20 cellular contexts compared by ENCODE assay signal in the genomic region with DNA sequence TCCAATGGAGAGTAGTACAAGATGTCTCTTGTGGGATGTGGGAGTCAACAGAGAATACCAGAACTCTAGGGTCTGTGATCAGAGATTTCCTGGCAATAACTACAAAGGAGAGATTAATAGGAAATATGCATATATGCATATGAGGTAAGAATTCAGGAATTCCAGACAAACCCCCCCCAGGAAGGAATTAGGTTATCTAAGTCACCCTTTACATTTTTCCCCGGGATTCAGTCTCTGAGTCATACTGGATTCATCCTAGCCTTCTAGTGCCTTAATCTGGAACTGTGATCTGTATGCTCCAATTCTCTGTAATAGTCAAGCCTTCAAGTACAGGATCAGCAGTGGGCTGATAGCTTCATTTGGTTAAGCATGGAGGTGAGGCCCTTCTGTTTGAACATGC. TPM values are rescaled to one million over a fixed set of nuclear protein-coding genes. Genes with fewer than 3 reads are reported as not detected.
DNase-seq lines count a peak whose midpoint lies in the region; ATAC-seq, FAIRE-seq and TF ChIP-seq lines count a peak whose summit lies in the region.
"Had no signal": no experiment of that assay in that cellular context is flagged by ENCODE, and none has a peak within 500 bp of the region (broad histone marks: within the 10 kb centered on the region; RNA-seq: fewer than 3 reads in every experiment).

No MANE protein-coding gene starts in this region.

- peak overlapping the region; percentile 12 for H4K91ac ChIP-seq in H1 (replicated peaks; ENCODE audit: insufficient read length, low read length)

- no peak overlapping the region for H2BK120ac ChIP-seq in H1 (replicated peaks; ENCODE audit: low read depth, low read length)

- peaks cover 0 to 4% (median 2%) of the 10 kb centered on the region in 4 experiments; a peak in 2 of 7 replicates for H3K4me1 ChIP-seq in H1 (replicated peaks in 1 of 4; ENCODE audit: control insufficient read depth in 3 of 4, insufficient read depth in 4 of 4, low read length in 3 of 4)
- peaks cover 6% of the 10 kb centered on the region for H3K4me1 ChIP-seq in CD8-positive, alpha-beta T cell (ENCODE audit: insufficient read depth, low read length)
- H3K4me1 ChIP-seq: uterus had no signal

- no peak overlapping the region for H2BK20ac ChIP-seq in H1 (ENCODE audit: low read length)

- H2AK5ac ChIP-seq in H1 (ENCODE audit: low read depth, low read length), result no peak overlapping the region

- FAIRE-seq in H1 (lab: Jason Lieb, UNC), result no peak
- FAIRE-seq: GM18507 had no signal

- no peak overlapping the region for H3K56ac ChIP-seq in H1 (replicated peaks; ENCODE audit: insufficient read length, low read depth, low read length)

- H3K27ac Mint-ChIP-seq in CD8-positive, alpha-beta T cell, result no peak overlapping the region
- H3K27ac Mint-ChIP-seq: natural killer cell treated with Interleukin-12 subunit alpha and Interleukin-12 subunit beta and Interleukin-15 and Interleukin-18, amount 100 ng/mL, for 72 hours had no signal

- intact Hi-C loops in CD8-positive, alpha-beta T cell (cut with DNase I, micrococcal nuclease), result loop anchor here in 1 of 2 experiments (10.0 kb wide), 1 partner anchor 367 kb away; no protein-coding TSS in a partner anchor

- no peak overlapping the region for H2BK5ac ChIP-seq in H1 (ENCODE audit: low read depth, low read length)

- no peaks in the 10 kb centered on the region for H3K9me3 Mint-ChIP-seq in CD8-positive, alpha-beta T cell
- H3K9me3 Mint-ChIP-seq: natural killer cell treated with Interleukin-12 subunit alpha and Interleukin-12 subunit beta and Interleukin-15 and Interleukin-18, amount 100 ng/mL, for 72 hours had no signal

- no peak overlapping the region for H3K23ac ChIP-seq in H1 (ENCODE audit: insufficient read length)

- no peak overlapping the region for H4K8ac ChIP-seq in H1 (ENCODE audit: extremely low read depth, insufficient read depth, low read length)

- no peak overlapping the region for H3K14ac ChIP-seq in H1 (ENCODE audit: insufficient read length)

- POLR2A ChIA-PET in H1 (lab: Charles Lee; ENCODE audit: partially characterized antibody), result no interaction called here
- POLR2A ChIA-PET in CD8-positive, alpha-beta T cell (lab: Charles Lee), result no interaction called here

- no peak overlapping the region for H4K5ac ChIP-seq in H1 (ENCODE audit: insufficient read length, low read depth, low read length)

- H3K4me3 Mint-ChIP-seq in CD8-positive, alpha-beta T cell, result no peak overlapping the region
- H3K4me3 Mint-ChIP-seq: natural killer cell treated with Interleukin-12 subunit alpha and Interleukin-12 subunit beta and Interleukin-15 and Interleukin-18, amount 100 ng/mL, for 72 hours had no signal

- H3K4me1 Mint-ChIP-seq in CD8-positive, alpha-beta T cell (ENCODE audit: low read depth), result peaks cover 12% of the 10 kb centered on the region

- no peak overlapping the region for H3K4ac ChIP-seq in H1 (replicated peaks; ENCODE audit: insufficient read length, low read depth, low read length)

- no peak for TF ChIP-seq EP300 in H1 (IDR thresholded peaks at IDR 0.05; ENCODE audit: borderline replicate concordance in 1 of 2, low read depth in 2 of 2, low read length in 2 of 2)

- H3K18ac ChIP-seq in H1 (ENCODE audit: extremely low read depth, low read length), result no peak overlapping the region

- no peaks in the 10 kb centered on the region for H3K27me3 ChIP-seq in H1 (replicated peaks in 1 of 4; ENCODE audit: control insufficient read depth in 3 of 4, extremely low read depth in 1 of 4, insufficient read depth in 3 of 4, low read length in 3 of 4)
- no peaks in the 10 kb centered on the region for H3K27me3 ChIP-seq in CD8-positive, alpha-beta T cell (ENCODE audit: insufficient read depth, low read length)
- H3K27me3 ChIP-seq: uterus had no signal

- H2AFZ ChIP-seq in H1 (ENCODE audit: low read length), result no peak overlapping the region

- H3K27ac ChIP-seq in H1 (ENCODE audit: low read depth, low read length), result no peak overlapping the region
- no peak overlapping the region for H3K27ac ChIP-seq in CD8-positive, alpha-beta T cell (ENCODE audit: low read depth, low read length)
- H3K27ac ChIP-seq: uterus had no signal

- ATAC-seq in GM21390 (IDR thresholded peaks at IDR 0.05; ENCODE audit: unreplicated experiment), result no peak
- ATAC-seq in CD8-positive, alpha-beta T cell, result no peak
- ATAC-seq in HG03565 (IDR thresholded peaks at IDR 0.05; ENCODE audit: unreplicated experiment), result no peak
- ATAC-seq: natural killer cell treated with Interleukin-12 subunit alpha and Interleukin-12 subunit beta and Interleukin-15 and Interleukin-18, amount 100 ng/mL, for 72 hours; sciatic nerve had no signal

- no peaks in the 10 kb centered on the region; the same call in 1 of the 2 replicates for H3K23me2 ChIP-seq in H1 (ENCODE audit: low read depth, low read length)

- H3K36me3 Mint-ChIP-seq in CD8-positive, alpha-beta T cell, result no peaks in the 10 kb centered on the region
- H3K36me3 Mint-ChIP-seq: natural killer cell treated with Interleukin-12 subunit alpha and Interleukin-12 subunit beta and Interleukin-15 and Interleukin-18, amount 100 ng/mL, for 72 hours had no signal

- H2BK15ac ChIP-seq in H1 (ENCODE audit: low read length), result no peak overlapping the region

- no peak for TF ChIP-seq POLR2A in H1 (IDR thresholded peaks at IDR 0.05; ENCODE audit: control extremely low read depth in 1 of 2, low read depth in 2 of 2, low read length in 2 of 2)

- TF ChIP-seq RAD21 in H1 (IDR thresholded peaks at IDR 0.05 in 1 of 2, conservative IDR thresholded peaks at IDR 0.05 in 1 of 2; ENCODE audit: low read depth in 2 of 2, low read length in 2 of 2), result no peak

- H3K36me3 ChIP-seq in H1 (ENCODE audit: control insufficient read depth in 2 of 4, insufficient read depth in 4 of 4, low read length in 3 of 4), result no peaks in the 10 kb centered on the region
- no peaks in the 10 kb centered on the region for H3K36me3 ChIP-seq in CD8-positive, alpha-beta T cell (ENCODE audit: insufficient read depth, low read length)
- H3K36me3 ChIP-seq: uterus had no signal

- no peak overlapping the region for H2BK12ac ChIP-seq in H1 (ENCODE audit: low read depth, low read length)

- no peaks in the 10 kb centered on the region for H3K79me2 ChIP-seq in H1 (ENCODE audit: control insufficient read depth in 1 of 2, insufficient read depth in 2 of 2, low read length in 2 of 2)

- H3K79me1 ChIP-seq in H1 (ENCODE audit: low read depth, low read length), result no peaks in the 10 kb centered on the region

- TF ChIP-seq CTCF in H1 (IDR thresholded peaks at IDR 0.05; ENCODE audit: control extremely low read depth in 1 of 3, insufficient read depth in 1 of 3, low read depth in 1 of 3, low read length in 3 of 3), result no peak
- TF ChIP-seq CTCF in CD8-positive, alpha-beta T cell (IDR thresholded peaks at IDR 0.05), result no peak

- no peak overlapping the region for H3K4me2 ChIP-seq in H1 (ENCODE audit: insufficient read depth in 1 of 2, low read depth in 2 of 2, low read length in 2 of 2)

- WGBS in H1 (ENCODE audit: extremely low coverage in 1 of 2, insufficient coverage in 1 of 2, insufficient read length in 1 of 2, insufficient replicate concordance in 2 of 2, low coverage in 1 of 2, low lambda C conversion rate in 2 of 2, missing lambda C conversion rate in 1 of 2), 2 experiments, result 78% methylated on average over 1 of the region's 1 CpG; no CpG with 5 or more reads in 1 of the 2 experiments

- CTCF ChIA-PET in H1 (lab: Charles Lee; ENCODE audit: partially characterized antibody), result interaction anchor here (1.0 kb wide), 1 partner anchor 157 kb away, joined by 3 read pairs; no protein-coding TSS in a partner anchor
- CTCF ChIA-PET in CD8-positive, alpha-beta T cell (lab: Charles Lee), result interaction anchor here (4.6 to 5.6 kb wide), 4 partner anchors 196 to 233 kb away, joined by 29 to 166 read pairs (median 50); partner anchors contain the start of gene NDUFB4

- H3K27me3 Mint-ChIP-seq in CD8-positive, alpha-beta T cell (ENCODE audit: low read depth), result no peaks in the 10 kb centered on the region
- H3K27me3 Mint-ChIP-seq: natural killer cell treated with Interleukin-12 subunit alpha and Interleukin-12 subunit beta and Interleukin-15 and Interleukin-18, amount 100 ng/mL, for 72 hours had no signal

- DNase-seq in EL (peak; percentile 90), RKO (ENCODE audit: low spot score) (peak; percentile 88), H1 (ENCODE audit: low read depth in 1 of 2, low spot score in 2 of 2) (no peak), non-pigmented ciliary epithelial cell (ENCODE audit: low read depth) (peak; percentile 50), OCI-M1 (lab: John Stamatoyannopoulos, UW) (no peak)
- DNase-seq in CD8-positive, alpha-beta T cell, result no peak
- DNase-seq: activated CD4-positive, alpha-beta T cell treated with anti-CD3 and anti-CD28 coated beads for 48 hours; activated T-cell treated with anti-CD3 and anti-CD28 coated beads, Interleukin-2, amount 50 U/mL, for 48 hours; amygdala; effector CD8-positive, alpha-beta T cell; GF-D8; NCI-H1048; NCI-H345; stimulated activated naive CD4-positive, alpha-beta T cell; uterus had no signal

- H3K9me3 ChIP-seq in H1 (ENCODE audit: insufficient read depth in 2 of 2, low read depth in 1 of 2, low read length in 1 of 2), result no peaks in the 10 kb centered on the region
- no peaks in the 10 kb centered on the region for H3K9me3 ChIP-seq in CD8-positive, alpha-beta T cell (ENCODE audit: low read length)
- H3K9me3 ChIP-seq: uterus had no signal

- H4K20me1 ChIP-seq in H1 (replicated peaks in 1 of 2; ENCODE audit: control insufficient read depth in 1 of 2, insufficient read depth in 2 of 2, low read length in 2 of 2), result no peaks in the 10 kb centered on the region

- no peak overlapping the region for H3K4me3 ChIP-seq in H1 (ENCODE audit: extremely low read depth in 1 of 4, insufficient read depth in 2 of 4, low read depth in 3 of 4, low read length in 4 of 4)
- no peak overlapping the region for H3K4me3 ChIP-seq in CD8-positive, alpha-beta T cell (ENCODE audit: low read depth, low read length)
- H3K4me3 ChIP-seq: uterus had no signal

- no peak overlapping the region for H3K9ac ChIP-seq in H1 (replicated peaks in 1 of 4; ENCODE audit: extremely low read depth in 1 of 4, low read depth in 3 of 4, low read length in 3 of 4)

RNA-seq across cellular contexts. Expression of gene GTF2E1, which starts 49.4 kb away (rescaled TPM):
- 64.4 and 73.3 TPM in 2 replicates for total RNA-seq in H1 (2021; fragmentation: NEBNext Ultra II Directional; extraction: Animal tissue kit (Norgen Biotek cat#: 25700))
- 18.6 and 37.4 TPM in 2 replicates for polyA plus RNA-seq in H1 (2011; rRNA removed)
- polyA plus RNA-seq in H1 (2011; cell fraction: cytosol; rRNA removed), result 34.9 TPM
- 11.7 TPM for polyA plus RNA-seq in H1 (2011; cell fraction: nucleus; rRNA removed)
- 56.4 to 77.0 TPM (median 64.7 TPM) in 4 replicates for polyA plus RNA-seq in H1 (2012, experiment 1 of 2)
- polyA plus RNA-seq in H1 (2012, experiment 2 of 2), result 14.5 TPM
- polyA plus RNA-seq in H1 (2013, experiment 1 of 2), result 47.4 TPM
- 48.1 TPM for polyA plus RNA-seq in H1 (2013, experiment 2 of 2)
- 39.1 and 86.5 TPM in 2 replicates for polyA minus RNA-seq in H1 (2011; rRNA and poly(A)+ RNA removed)
- polyA minus RNA-seq in H1 (2011; cell fraction: cytosol; rRNA and poly(A)+ RNA removed), result 26.5 TPM
- 22.7 TPM for polyA minus RNA-seq in H1 (2011; cell fraction: nucleus; rRNA and poly(A)+ RNA removed)
- total RNA-seq in CD8-positive, alpha-beta T cell, result 1 to 10 TPM; 5.8 to 7.8 TPM

RNA-seq across cellular contexts. Expression of gene RABL3, which starts 49.6 kb away (rescaled TPM):
- 18.5 and 19.2 TPM in 2 replicates for total RNA-seq in H1 (2021; fragmentation: NEBNext Ultra II Directional; extraction: Animal tissue kit (Norgen Biotek cat#: 25700))
- 2.3 and 4.4 TPM in 2 replicates for polyA plus RNA-seq in H1 (2011; rRNA removed)
- 4.5 TPM for polyA plus RNA-seq in H1 (2011; cell fraction: cytosol; rRNA removed)
- 1.5 TPM for polyA plus RNA-seq in H1 (2011; cell fraction: nucleus; rRNA removed)
- 11.8 to 23.0 TPM (median 17.3 TPM) in 4 replicates for polyA plus RNA-seq in H1 (2012, experiment 1 of 2)
- polyA plus RNA-seq in H1 (2012, experiment 2 of 2), result 1.4 TPM
- polyA plus RNA-seq in H1 (2013, experiment 1 of 2), result 8.7 TPM
- 8.6 TPM for polyA plus RNA-seq in H1 (2013, experiment 2 of 2)
- polyA minus RNA-seq in H1 (2011; rRNA and poly(A)+ RNA removed), result 5.7 and 9.7 TPM in 2 replicates
- 5.7 TPM for polyA minus RNA-seq in H1 (2011; cell fraction: cytosol; rRNA and poly(A)+ RNA removed)
- polyA minus RNA-seq in H1 (2011; cell fraction: nucleus; rRNA and poly(A)+ RNA removed), result 7.4 TPM
- total RNA-seq in CD8-positive, alpha-beta T cell, result 10 to 100 TPM; 14.0 to 15.2 TPM

Comparison
In these comparisons a context has a peak if more than half of its experiments do, and no peak if none do; other contexts are left out.
1. DNase-seq: peak in EL (single experiment), RKO (single experiment) and non-pigmented ciliary epithelial cell (single experiment); none in H1 (0 of 2), CD8-positive, alpha-beta T cell (0 of 7) and OCI-M1 (single experiment).